15 cellular contexts compared by ENCODE assay signal in the genomic region with DNA sequence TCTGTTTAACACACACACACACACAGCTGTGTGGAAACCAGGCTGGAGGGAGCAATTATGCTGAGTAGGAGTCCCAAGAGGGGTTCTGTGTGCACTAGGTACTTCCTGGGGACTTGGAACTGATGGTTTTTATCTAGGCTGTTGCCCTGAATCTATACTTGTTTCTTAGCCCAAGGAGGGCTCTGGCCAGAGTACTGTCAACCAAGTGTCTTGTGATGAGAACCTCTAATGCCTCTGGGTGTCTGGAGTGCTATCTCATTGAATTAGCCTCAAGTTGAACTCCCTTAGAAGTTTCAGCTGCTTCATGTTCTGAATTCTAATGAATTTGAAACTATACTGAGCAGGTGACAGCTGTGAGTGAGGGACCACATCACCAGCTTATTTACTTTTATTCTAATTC. TPM values are rescaled to one million over a fixed set of nuclear protein-coding genes. Genes with fewer than 3 reads are reported as not detected.
DNase-seq lines count a peak whose midpoint lies in the region; ATAC-seq lines count a peak whose summit lies in the region.
"Had no signal": no experiment of that assay in that cellular context is flagged by ENCODE, and none has a peak within 500 bp of the region (broad histone marks: within the 10 kb centered on the region; RNA-seq: fewer than 3 reads in every experiment).

No MANE protein-coding gene starts in this region.

- H3K9me2 ChIP-seq in Karpas-422 (replicated peaks; ENCODE audit: insufficient read depth, low read length), result no peaks in the 10 kb centered on the region

- no peaks in the 10 kb centered on the region for H3K36me3 ChIP-seq in BLaER1
- H3K36me3 ChIP-seq in Karpas-422 (ENCODE audit: insufficient read depth, low read length), result no peaks in the 10 kb centered on the region
- H3K36me3 ChIP-seq: breast epithelium, esophagus muscularis mucosa, thoracic aorta had no signal

- H4K20me1 ChIP-seq in BLaER1, result no peaks in the 10 kb centered on the region
- no peaks in the 10 kb centered on the region for H4K20me1 ChIP-seq in Karpas-422 (ENCODE audit: insufficient read depth, low read depth, low read length)

- peaks cover 81% of the 10 kb centered on the region for H3K79me2 ChIP-seq in Karpas-422 (ENCODE audit: low read length)

- H3K4me3 Mint-ChIP-seq in T-helper 17 cell, result no peak overlapping the region
- H3K4me3 Mint-ChIP-seq: GM23338 had no signal

- H3K4me3 ChIP-seq in BLaER1 (no peak overlapping the region), Karpas-422 (ENCODE audit: low read length) (0 out of 2 replicates have a peak overlapping the region, but pooled peaks have one; percentile 14)
- H3K4me3 ChIP-seq: breast epithelium, esophagus muscularis mucosa, GM23338, thoracic aorta had no signal

- DNase-seq in Karpas-422 (peak; percentile 83), T-helper 17 cell (no peak), glomerular visceral epithelial cell (ENCODE audit: extremely low spot score) (no peak), pons (ENCODE audit: low spot score) (no peak), HCEC 1CT (no peak)
- no peak for DNase-seq in NK-92 treated with Interleukin-12 subunit alpha and Interleukin-12 subunit beta, amount 100 ng/mL, for 24 hours (lab: John Stamatoyannopoulos, UW)
- DNase-seq: activated T-cell treated with anti-CD3 and anti-CD28 coated beads, Interleukin-2, amount 50 U/mL, for 48 hours; NCI-H526 had no signal

- H3K4me1 ChIP-seq in BLaER1, result peaks cover 9% of the 10 kb centered on the region
- H3K4me1 ChIP-seq in Karpas-422 (ENCODE audit: low read length), result peaks cover 65% of the 10 kb centered on the region
- H3K4me1 ChIP-seq: breast epithelium had no signal

- H3K27me3 ChIP-seq in BLaER1, result no peaks in the 10 kb centered on the region
- H3K27me3 ChIP-seq in Karpas-422 (ENCODE audit: low read length), result no peaks in the 10 kb centered on the region
- H3K27me3 ChIP-seq: breast epithelium, esophagus muscularis mucosa had no signal

- H2AFZ ChIP-seq in Karpas-422 (ENCODE audit: low read length), result no peak overlapping the region
- H2AFZ ChIP-seq: GM23338 had no signal

- H3K4me2 ChIP-seq in BLaER1 (0 out of 2 replicates have a peak overlapping the region, but pooled peaks have one; percentile 30), Karpas-422 (ENCODE audit: low read depth, low read length, poor library complexity, severe bottlenecking) (peak overlapping the region; percentile 59)
- H3K4me2 ChIP-seq: GM23338 had no signal

- H3K9me3 ChIP-seq in BLaER1, result no peaks in the 10 kb centered on the region; the same call in 1 of the 2 replicates
- H3K9me3 ChIP-seq in Karpas-422 (ENCODE audit: low read length), result no peaks in the 10 kb centered on the region
- no peaks in the 10 kb centered on the region for H3K9me3 ChIP-seq in T-helper 17 cell (ENCODE audit: control insufficient read depth, low read length, poor library complexity, severe bottlenecking)
- H3K9me3 ChIP-seq: breast epithelium, esophagus muscularis mucosa, thoracic aorta had no signal

- ATAC-seq in GM21723 (IDR thresholded peaks at IDR 0.05; ENCODE audit: unreplicated experiment), result peak; percentile 62
- ATAC-seq in T-helper 17 cell, result peak; percentile 20
- ATAC-seq: GM23338 had no signal

- H3K4me1 Mint-ChIP-seq in T-helper 17 cell, result no peaks in the 10 kb centered on the region

- no peak overlapping the region for H3K27ac Mint-ChIP-seq in T-helper 17 cell
- H3K27ac Mint-ChIP-seq: GM23338 had no signal

- H3K27me3 Mint-ChIP-seq in T-helper 17 cell, result no peaks in the 10 kb centered on the region

- no peaks in the 10 kb centered on the region for H3K36me3 Mint-ChIP-seq in T-helper 17 cell (ENCODE audit: low read depth)

- H3K27ac ChIP-seq in BLaER1, result no peak overlapping the region
- H3K27ac ChIP-seq in Karpas-422 (ENCODE audit: low read length), result peak overlapping the region; percentile 91
- H3K27ac ChIP-seq: breast epithelium, esophagus muscularis mucosa, thoracic aorta had no signal

- H3K9ac ChIP-seq in BLaER1 (no peak overlapping the region), Karpas-422 (ENCODE audit: low read length) (no peak overlapping the region)

RNA-seq across cellular contexts. Expression of a gene that starts 16.6 kb away (rescaled TPM):
- total RNA-seq in Karpas-422 (2014; rRNA removed; shearing (Covaris generic); ENCODE audit: low replicate concordance), result 40.0 and 65.1 TPM in 2 replicates
- total RNA-seq in T-helper 17 cell, result 1 to 10 TPM in 1 of 2 donors, not detected in 1; 7.0 TPM
- total RNA-seq: T-helper 1 cell treated with Interleukin-12 subunit alpha and Interleukin-12 subunit beta and Interleukin-4 antibody, amounts not matched to agents 30 ng/mL and 1 ng/mL, for 36 hours had no signal
